In genomic region chr3:21750291-21750690, GRCh38 we compare ENCODE assay signal across 9 cellular contexts. TPM values are rescaled to one million over a fixed set of nuclear protein-coding genes. Genes with fewer than 3 reads are reported as not detected.
A peak's percentile ranks its signal among the peaks of the same experiment; 100 is the strongest.
DNase-seq lines count a peak whose midpoint lies in the region; FAIRE-seq and TF ChIP-seq lines count a peak whose summit lies in the region.
"Had no signal": no experiment of that assay in that cellular context is flagged by ENCODE, and none has a peak within 500 bp of the region (broad histone marks: within the 10 kb centered on the region; RNA-seq: fewer than 3 reads in every experiment).

No MANE protein-coding gene starts in this region.

- H3K4me3 ChIP-seq in NT2/D1 (ENCODE audit: insufficient read length, low read depth) (peak overlapping the region; percentile 64), endodermal cell (ENCODE audit: low read length) (peak overlapping the region; percentile 82), mesendoderm (ENCODE audit: low read length) (peak overlapping the region; percentile 81), tibial artery (peak overlapping the region; percentile 62 to 75)

- H3K9me3 Mint-ChIP-seq in endodermal cell: no peaks in the 10 kb centered on the region

- no peak for TF ChIP-seq POLR2A in H54 (IDR thresholded peaks at IDR 0.05; ENCODE audit: low read depth, low read length)

- H3K36me3 ChIP-seq in NT2/D1 (ENCODE audit: insufficient read depth, insufficient read length, low read length) (no peaks in the 10 kb centered on the region), endodermal cell (ENCODE audit: control insufficient read depth, insufficient read depth, low read length) (no peaks in the 10 kb centered on the region), mesendoderm (ENCODE audit: control insufficient read depth, insufficient read depth, low read length) (no peaks in the 10 kb centered on the region), tibial artery (no peaks in the 10 kb centered on the region)

- H3K4me1 ChIP-seq in NT2/D1 (ENCODE audit: insufficient read depth, insufficient read length) (no peaks in the 10 kb centered on the region), endodermal cell (ENCODE audit: control insufficient read depth, insufficient read depth, low read length) (no peaks in the 10 kb centered on the region), mesendoderm (ENCODE audit: control insufficient read depth, low read depth, low read length) (peaks cover 2% of the 10 kb centered on the region), tibial artery (peaks cover 0 to 53% (median 11%) of the 10 kb centered on the region in 4 donors)

- H3K4me3 Mint-ChIP-seq in endodermal cell: peak overlapping the region; percentile 66
- H3K4me3 Mint-ChIP-seq: activated naive CD8-positive, alpha-beta T cell had no signal

- no peak overlapping the region for H3K23ac ChIP-seq in mesendoderm (ENCODE audit: low read length)

- peak overlapping the region; percentile 88 for H3K4me2 ChIP-seq in mesendoderm (ENCODE audit: low read length)

- peak overlapping the region; percentile 83 for H3K9ac ChIP-seq in NT2/D1 (ENCODE audit: insufficient read length, low read depth)
- H3K9ac ChIP-seq in endodermal cell (ENCODE audit: extremely low read depth, low read length, poor library complexity, severe bottlenecking): no peak overlapping the region
- peak overlapping the region; percentile 83 for H3K9ac ChIP-seq in mesendoderm (ENCODE audit: low read length)

- no peak overlapping the region for H3K4ac ChIP-seq in mesendoderm (ENCODE audit: low read depth, low read length)

- H4K5ac ChIP-seq in mesendoderm (ENCODE audit: low read length): no peak overlapping the region

- no peak for TF ChIP-seq CTCF in endodermal cell (conservative IDR thresholded peaks at IDR 0.05)
- TF ChIP-seq CTCF in tibial artery (IDR thresholded peaks at IDR 0.05): no peak
- no peak for TF ChIP-seq CTCF in GM20000 (IDR thresholded peaks at IDR 0.05; ENCODE audit: extremely low read depth, missing control alignments)
- TF ChIP-seq CTCF in GM13977 (IDR thresholded peaks at IDR 0.05; ENCODE audit: extremely low read depth, insufficient read depth, missing control alignments): no peak

- H3K27me3 ChIP-seq in NT2/D1 (ENCODE audit: insufficient read depth, insufficient read length) (peaks cover 20% of the 10 kb centered on the region), endodermal cell (ENCODE audit: control insufficient read depth, insufficient read depth, low read length, poor library complexity, severe bottlenecking) (peaks cover 19% of the 10 kb centered on the region), mesendoderm (ENCODE audit: insufficient read depth, low read length, poor library complexity) (no peaks in the 10 kb centered on the region), tibial artery (no peaks in the 10 kb centered on the region)

- no peak overlapping the region for H2BK5ac ChIP-seq in mesendoderm (ENCODE audit: low read length)

- H3K4me1 Mint-ChIP-seq in endodermal cell: peaks cover 16% of the 10 kb centered on the region

- H3K36me3 Mint-ChIP-seq in endodermal cell (ENCODE audit: low read depth): no peaks in the 10 kb centered on the region
- H3K36me3 Mint-ChIP-seq: activated naive CD8-positive, alpha-beta T cell had no signal

- peak overlapping the region; percentile 92 for H3K56ac ChIP-seq in mesendoderm (ENCODE audit: low read length)

- no peaks in the 10 kb centered on the region for H3K79me1 ChIP-seq in mesendoderm (ENCODE audit: low read length)

- no peak for DNase-seq in NT2/D1 (ENCODE audit: low read depth, low spot score)
- no peak for DNase-seq in endodermal cell
- peak; percentile 16 for DNase-seq in mesendoderm
- DNase-seq in tibial artery: no peak
- DNase-seq in H54 (ENCODE audit: insufficient read length, low spot score): no peak
- DNase-seq in GM20000 (ENCODE audit: low spot score): no peak
- DNase-seq in GM13977 (ENCODE audit: low spot score): no peak
- DNase-seq in Ammon's horn (ENCODE audit: low spot score): no peak

- no peak overlapping the region for H2BK15ac ChIP-seq in mesendoderm (replicated peaks; ENCODE audit: low read depth)

- 30 to 38% methylated on average over 2 to 4 of the region's 4 CpGs for WGBS in endodermal cell (ENCODE audit: insufficient coverage in 1 of 2, insufficient read length in 1 of 2), 2 experiments
- WGBS in mesendoderm (ENCODE audit: extremely low coverage, insufficient coverage, low lambda C conversion rate): no CpG with 5 or more reads among the region's 4 CpGs

- no peaks in the 10 kb centered on the region for H3K79me2 ChIP-seq in mesendoderm (ENCODE audit: control insufficient read depth, insufficient read depth, low read length)

- in situ Hi-C loops in GM13977 (cut with MboI; ENCODE audit: low pct_unique_long_range_greater_than_20kb, low sequenced_read_pairs, unreplicated experiment): no loop called here

- H4K8ac ChIP-seq in mesendoderm (ENCODE audit: low read depth, low read length): no peak overlapping the region

- H3K27ac ChIP-seq in endodermal cell (ENCODE audit: low read depth, low read length): no peak overlapping the region
- no peak overlapping the region for H3K27ac ChIP-seq in mesendoderm (ENCODE audit: low read depth, low read length)
- peak overlapping the region; percentile 75 to 85 for H3K27ac ChIP-seq in tibial artery

- FAIRE-seq in H54 (lab: Jason Lieb, UNC): no peak

- no peak overlapping the region for H2BK120ac ChIP-seq in mesendoderm (ENCODE audit: low read depth, low read length)

- no peak overlapping the region for H3K18ac ChIP-seq in mesendoderm (ENCODE audit: low read length)

- no peak overlapping the region for H2AK5ac ChIP-seq in mesendoderm (ENCODE audit: low read length)

- H3K27me3 Mint-ChIP-seq in endodermal cell (ENCODE audit: insufficient read depth): peaks cover 33% of the 10 kb centered on the region
- H3K27me3 Mint-ChIP-seq: activated naive CD8-positive, alpha-beta T cell had no signal

- no peak overlapping the region for H3K27ac Mint-ChIP-seq in endodermal cell
- H3K27ac Mint-ChIP-seq: activated naive CD8-positive, alpha-beta T cell had no signal

- intact Hi-C loops in tibial artery (cut with DNase I; ENCODE audit: low total_unique reads): loop anchor here (5.0 kb wide), 1 partner anchor 147 kb away; no protein-coding TSS in a partner anchor

- H3K9me3 ChIP-seq in NT2/D1 (ENCODE audit: insufficient read depth, low read length) (no peaks in the 10 kb centered on the region), endodermal cell (ENCODE audit: control insufficient read depth, low read length) (no peaks in the 10 kb centered on the region), tibial artery (no peaks in the 10 kb centered on the region)

RNA-seq across cellular contexts. Expression of gene ZNF385D, which starts 0.7 kb away (rescaled TPM):
- 1 to 10 TPM; 1.1 to 3.7 TPM for total RNA-seq in endodermal cell
- 6.2 TPM for polyA plus RNA-seq in endodermal cell (2013, experiment 1 of 2)
- 4.1 TPM for polyA plus RNA-seq in endodermal cell (2013, experiment 2 of 2)
- 9.2 TPM for polyA plus RNA-seq in mesendoderm (2013, experiment 1 of 2)
- polyA plus RNA-seq in mesendoderm (2013, experiment 2 of 2): 9.1 TPM

Comparison
In these comparisons a context has a peak if more than half of its experiments do, and no peak if none do; other contexts are left out.
1. H3K27ac ChIP-seq: peak in tibial artery (2 of 2); none in endodermal cell (single experiment) and mesendoderm (single experiment).
2. Peak in every context shown above with its lines, with median percentiles within 50 percentile points of each other: H3K4me3 ChIP-seq.